In the genomic region with DNA sequence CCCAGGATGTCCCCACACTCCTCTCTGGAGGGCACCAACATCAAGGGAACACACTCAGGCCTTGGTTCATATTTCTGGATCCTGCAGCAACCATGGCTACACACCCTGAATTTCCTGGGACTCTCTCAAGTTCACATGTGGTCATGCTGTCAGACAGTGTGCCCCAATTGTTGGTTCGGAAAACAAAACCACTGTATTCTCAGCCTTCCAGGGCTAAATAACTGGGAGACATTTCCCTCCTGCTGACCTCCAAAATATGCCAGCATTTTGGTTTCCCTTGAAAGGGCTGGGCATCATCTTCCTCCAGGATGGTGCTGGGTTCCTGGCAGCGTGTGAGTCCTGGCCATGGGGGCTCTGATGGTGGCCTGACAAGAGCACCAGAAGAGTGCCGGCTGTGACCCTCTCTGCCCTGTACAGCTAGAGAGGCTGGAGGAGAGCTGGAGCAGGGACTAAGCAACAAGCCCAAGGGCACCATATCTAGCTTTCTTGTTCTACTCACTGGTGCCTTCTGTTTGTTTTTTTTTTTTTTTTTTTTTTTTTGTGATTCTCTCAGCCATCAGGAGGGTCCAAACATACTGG, we compare ENCODE assay signal across 11 cellular contexts. TPM values are rescaled to one million over a fixed set of nuclear protein-coding genes. Genes with fewer than 3 reads are reported as not detected.
DNase-seq lines count a peak whose midpoint lies in the region; ATAC-seq and TF ChIP-seq lines count a peak whose summit lies in the region.
"Had no signal": no experiment of that assay in that cellular context is flagged by ENCODE, and none has a peak within 500 bp of the region (broad histone marks: within the 10 kb centered on the region; RNA-seq: fewer than 3 reads in every experiment).

No MANE protein-coding gene starts in this region.

- no peak overlapping the region for H3K27ac Mint-ChIP-seq in MCF 10A (ENCODE audit: low read depth, unreplicated experiment)
- H3K27ac Mint-ChIP-seq in activated naive CD8-positive, alpha-beta T cell, result peak overlapping the region; percentile 99

- no peaks in the 10 kb centered on the region for H3K36me3 Mint-ChIP-seq in MCF 10A (ENCODE audit: insufficient read depth, unreplicated experiment)
- peaks cover 13% of the 10 kb centered on the region for H3K36me3 Mint-ChIP-seq in activated naive CD8-positive, alpha-beta T cell

- H3K9me3 Mint-ChIP-seq in MCF 10A (ENCODE audit: unreplicated experiment), result no peaks in the 10 kb centered on the region
- no peaks in the 10 kb centered on the region for H3K9me3 Mint-ChIP-seq in activated naive CD8-positive, alpha-beta T cell (ENCODE audit: low read depth)

- ATAC-seq in upper lobe of left lung (ENCODE audit: low FRiP score in 2 of 2) (peak in 1 of 2 donors; percentile 19), HG03139 (IDR thresholded peaks at IDR 0.05; ENCODE audit: unreplicated experiment) (no peak), HG02885 (IDR thresholded peaks at IDR 0.05; ENCODE audit: poor library complexity, unreplicated experiment) (no peak)

- H3K4me1 ChIP-seq in breast epithelium, result no peaks in the 10 kb centered on the region
- peaks cover 43% of the 10 kb centered on the region for H3K4me1 ChIP-seq in mononuclear cell (ENCODE audit: insufficient read depth, low read length)
- peaks cover 0 to 16% (median 13%) of the 10 kb centered on the region in 4 donors for H3K4me1 ChIP-seq in upper lobe of left lung
- H3K4me1 ChIP-seq in SJCRH30, result no peaks in the 10 kb centered on the region

- H3K9me3 ChIP-seq in breast epithelium (no peaks in the 10 kb centered on the region), mononuclear cell (ENCODE audit: low read depth, low read length) (no peaks in the 10 kb centered on the region), upper lobe of left lung (no peaks in the 10 kb centered on the region), SJCRH30 (replicated peaks) (peaks cover 5% of the 10 kb centered on the region; the same call in 1 of the 2 replicates)

- WGBS in upper lobe of left lung, 2 donors, result 95% methylated on average over 3 of the region's 3 CpGs

- H3K36me3 ChIP-seq in breast epithelium (no peaks in the 10 kb centered on the region), upper lobe of left lung (no peaks in the 10 kb centered on the region), SJCRH30 (peaks cover 4% of the 10 kb centered on the region; the same call in 1 of the 2 replicates)

- DNase-seq in breast epithelium (ENCODE audit: low spot score in 2 of 2) (no peak), MCF 10A (ENCODE audit: unreplicated experiment) (no peak), upper lobe of left lung (no peak), SJCRH30 (no peak)
- DNase-seq: glutamatergic neuron, NCI-H1105, SW 1271 had no signal

- CTCF ChIA-PET in MCF 10A (lab: Yijun Ruan, JAX), result no interaction called here

- no peak for TF ChIP-seq CTCF in breast epithelium (IDR thresholded peaks at IDR 0.05)
- TF ChIP-seq CTCF in MCF 10A (IDR thresholded peaks at IDR 0.05; ENCODE audit: unreplicated experiment), result no peak
- no peak for TF ChIP-seq CTCF in upper lobe of left lung (IDR thresholded peaks at IDR 0.05)

- no peaks in the 10 kb centered on the region for H3K27me3 Mint-ChIP-seq in MCF 10A (ENCODE audit: insufficient read depth, unreplicated experiment)
- no peaks in the 10 kb centered on the region for H3K27me3 Mint-ChIP-seq in activated naive CD8-positive, alpha-beta T cell

- H3K27ac ChIP-seq in breast epithelium (peak overlapping the region; percentile 50 to 88), upper lobe of left lung (peak overlapping the region; percentile 81 to 83 (median 82)), SJCRH30 (no peak overlapping the region)

- H3K4me3 Mint-ChIP-seq in MCF 10A (ENCODE audit: unreplicated experiment), result no peak overlapping the region
- H3K4me3 Mint-ChIP-seq in activated naive CD8-positive, alpha-beta T cell, result peak overlapping the region; percentile 95

- H3K4me3 ChIP-seq in breast epithelium (no peak overlapping the region), mononuclear cell (ENCODE audit: low read length) (peak overlapping the region; percentile 67), upper lobe of left lung (peak overlapping the region in 1 of 4 donors; percentile 45), SJCRH30 (no peak overlapping the region)

- no peak for TF ChIP-seq POLR2A in breast epithelium (IDR thresholded peaks at IDR 0.05)
- no peak for TF ChIP-seq POLR2A in upper lobe of left lung (IDR thresholded peaks at IDR 0.05)

- no peak for TF ChIP-seq EP300 in upper lobe of left lung (IDR thresholded peaks at IDR 0.05)

- H3K4me1 Mint-ChIP-seq in MCF 10A (ENCODE audit: insufficient read depth, unreplicated experiment), result no peaks in the 10 kb centered on the region
- peaks cover 74% of the 10 kb centered on the region for H3K4me1 Mint-ChIP-seq in activated naive CD8-positive, alpha-beta T cell (ENCODE audit: low read depth)

- no peaks in the 10 kb centered on the region for H3K27me3 ChIP-seq in breast epithelium
- no peaks in the 10 kb centered on the region for H3K27me3 ChIP-seq in mononuclear cell (ENCODE audit: insufficient read depth, low read length)
- H3K27me3 ChIP-seq in upper lobe of left lung, result no peaks in the 10 kb centered on the region
- no peaks in the 10 kb centered on the region for H3K27me3 ChIP-seq in SJCRH30

- intact Hi-C loops in breast epithelium (cut with DNase I; ENCODE audit: low total_unique reads), result loop anchor here (5.0 kb wide), 1 partner anchor 208 kb away; no protein-coding TSS in a partner anchor
- intact Hi-C loops in MCF 10A (cut with micrococcal nuclease), result no loop called here

- POLR2A ChIA-PET in MCF 10A (lab: Yijun Ruan, JAX), result no interaction called here

- BruUV-seq in MCF 10A (replicated peaks; lab: Mats Ljungman, UMichigan), result no TSS peak

RNA-seq across cellular contexts. Expression of a gene that starts 37.5 kb away (rescaled TPM):
- total RNA-seq in breast epithelium, result 10 to 100 TPM; 17.6 to 43.2 (median 24.9) TPM
- total RNA-seq in MCF 10A (2022), result 6.0 and 6.2 TPM in 2 replicates
- 126 TPM for total RNA-seq in mononuclear cell
- 10 to 100 TPM; 25.1 to 79.0 (median 48.9) TPM for total RNA-seq in upper lobe of left lung
- 14.8 and 18.8 TPM in 2 replicates for total RNA-seq in SJCRH30 (2014; rRNA removed; shearing (Covaris generic))
